Comparison of ENCODE assay signal across 5 cellular contexts in genomic region chr9:33386998-33387397, GRCh38. TPM values are rescaled to one million over a fixed set of nuclear protein-coding genes. Genes with fewer than 3 reads are reported as not detected.
"Had no signal": no experiment of that assay in that cellular context is flagged by ENCODE, and none has a peak within 500 bp of the region (broad histone marks: within the 10 kb centered on the region; RNA-seq: fewer than 3 reads in every experiment).

No MANE protein-coding gene starts in this region.

RNA-seq across cellular contexts. Expression of gene AQP7, which starts 15.4 kb away (rescaled TPM):
- total RNA-seq: GM23248, H4, H7, HFFc6, HT1080 had no signal
